26 cellular contexts compared by ENCODE assay signal in the genomic region with DNA sequence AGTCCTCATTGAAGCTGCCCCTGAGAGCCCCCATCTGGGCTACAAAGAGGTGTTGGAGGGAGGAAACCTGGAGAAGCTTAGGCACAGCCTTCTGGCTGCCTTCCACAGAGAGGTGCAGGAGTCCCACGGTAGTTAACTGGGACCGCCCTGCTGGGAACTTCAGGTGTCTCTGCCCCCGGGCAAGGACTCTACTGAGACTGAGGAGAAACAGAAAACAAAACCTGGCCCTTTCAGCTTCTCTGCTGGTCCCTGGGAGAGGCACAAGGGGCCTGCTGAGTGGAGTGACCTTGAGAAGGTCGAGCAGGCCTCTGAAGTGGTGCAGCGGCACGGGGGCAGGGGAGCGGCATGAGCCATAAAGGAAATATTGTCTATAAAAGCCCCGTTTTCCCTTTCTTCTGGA. TPM values are rescaled to one million over a fixed set of nuclear protein-coding genes. Genes with fewer than 3 reads are reported as not detected.
"Had no signal": no experiment of that assay in that cellular context is flagged by ENCODE, and none has a peak within 500 bp of the region (broad histone marks: within the 10 kb centered on the region; RNA-seq: fewer than 3 reads in every experiment).

No MANE protein-coding gene starts in this region.

- H3K9me3 ChIP-seq: body of pancreas, esophagus muscularis mucosa, gastrocnemius medialis, right lobe of liver, upper lobe of left lung, vagina had no signal

- DNase-seq: activated CD4-positive, alpha-beta T cell treated with anti-CD3 and anti-CD28 coated beads for 36 hours; activated CD4-positive, CD25-positive, alpha-beta regulatory T cell; activated CD8-positive, alpha-beta memory T cell treated with anti-CD3 and anti-CD28 coated beads, Interleukin-2, amount 10 ng/mL, durations not matched to agents 7 days and 5 days; activated CD8-positive, alpha-beta T cell treated with anti-CD3 and anti-CD28 coated beads, Interleukin-2, amount 10 ng/mL, durations not matched to agents 7 days and 5 days; activated naive CD4-positive, alpha-beta T cell; activated T-cell treated with anti-CD3 and anti-CD28 coated beads, Interleukin-2, amount 50 U/mL, for 48 hours; aorta; body of pancreas; cerebellar nuclear complex; gastrocnemius medialis; glutamatergic neuron; kidney; natural killer cell; posterior cingulate gyrus; right lobe of liver; stimulated activated CD4-positive, alpha-beta T cell treated with anti-CD3 and anti-CD28 coated beads, Interleukin-12 subunit alpha, Interleukin-12 subunit beta, amount 100 ng/mL, for 4 hours; stimulated activated CD4-positive, alpha-beta T cell treated with anti-CD3 and anti-CD28 coated beads, Interleukin-4, amount 100 ng/mL, for 1 hour; T-helper 9 cell; upper lobe of left lung had no signal

- H3K4me3 ChIP-seq: body of pancreas, coronary artery, esophagus muscularis mucosa, gastrocnemius medialis, right lobe of liver, upper lobe of left lung, vagina had no signal

- H3K9me3 Mint-ChIP-seq: activated naive CD4-positive, alpha-beta T cell treated with anti-CD3 and anti-CD28 coated beads, Interleukin-2, amount 50 U/mL, for 72 hours; stimulated activated naive CD8-positive, alpha-beta T cell treated with anti-CD3 and anti-CD28 coated beads, Interleukin-15, Interleukin-2, amounts not matched to agents 100 ng/mL and 50 ng/mL, for 24 hours; T-helper 1 cell treated with Interleukin-12 subunit alpha and Interleukin-12 subunit beta and Interleukin-4 antibody, amounts not matched to agents 30 μg/mL and 1 μg/mL, for 36 hours had no signal

- H3K27ac ChIP-seq: body of pancreas, coronary artery, esophagus muscularis mucosa, gastrocnemius medialis, right lobe of liver, upper lobe of left lung, vagina had no signal

- H3K4me1 Mint-ChIP-seq: activated CD4-positive, alpha-beta T cell treated with anti-CD3 and anti-CD28 coated beads for 36 hours; activated CD8-positive, alpha-beta memory T cell treated with anti-CD3 and anti-CD28 coated beads, Interleukin-2, amount 10 ng/mL, durations not matched to agents 7 days and 5 days; natural killer cell had no signal

- H3K36me3 Mint-ChIP-seq: activated CD8-positive, alpha-beta memory T cell treated with anti-CD3 and anti-CD28 coated beads, Interleukin-2, amount 10 ng/mL, durations not matched to agents 7 days and 5 days; activated naive CD4-positive, alpha-beta T cell treated with anti-CD3 and anti-CD28 coated beads, Interleukin-2, amount 50 U/mL, for 72 hours; natural killer cell had no signal

- H3K27me3 ChIP-seq: body of pancreas, gastrocnemius medialis, right lobe of liver, upper lobe of left lung, vagina had no signal

- H3K4me3 Mint-ChIP-seq: activated CD4-positive, alpha-beta T cell treated with anti-CD3 and anti-CD28 coated beads for 36 hours; activated CD8-positive, alpha-beta memory T cell treated with anti-CD3 and anti-CD28 coated beads, Interleukin-2, amount 10 ng/mL, durations not matched to agents 7 days and 5 days; activated CD8-positive, alpha-beta T cell treated with anti-CD3 and anti-CD28 coated beads, Interleukin-2, amount 10 ng/mL, durations not matched to agents 7 days and 5 days; natural killer cell; stimulated activated naive CD8-positive, alpha-beta T cell treated with anti-CD3 and anti-CD28 coated beads, Interleukin-15, Interleukin-2, amounts not matched to agents 100 ng/mL and 50 ng/mL, for 24 hours; T-helper 1 cell treated with Interleukin-12 subunit alpha and Interleukin-12 subunit beta and Interleukin-4 antibody, amounts not matched to agents 30 μg/mL and 1 μg/mL, for 36 hours had no signal

- H3K27ac Mint-ChIP-seq: activated CD4-positive, alpha-beta T cell treated with anti-CD3 and anti-CD28 coated beads for 36 hours; activated CD8-positive, alpha-beta memory T cell treated with anti-CD3 and anti-CD28 coated beads, Interleukin-2, amount 10 ng/mL, durations not matched to agents 7 days and 5 days; activated CD8-positive, alpha-beta T cell treated with anti-CD3 and anti-CD28 coated beads, Interleukin-2, amount 10 ng/mL, durations not matched to agents 7 days and 5 days; activated naive CD4-positive, alpha-beta T cell treated with anti-CD3 and anti-CD28 coated beads, Interleukin-2, amount 50 U/mL, for 72 hours; natural killer cell; stimulated activated naive CD8-positive, alpha-beta T cell treated with anti-CD3 and anti-CD28 coated beads, Interleukin-15, Interleukin-2, amounts not matched to agents 100 ng/mL and 50 ng/mL, for 24 hours; T-helper 1 cell treated with Interleukin-12 subunit alpha and Interleukin-12 subunit beta and Interleukin-4 antibody, amounts not matched to agents 30 μg/mL and 1 μg/mL, for 36 hours had no signal

- ATAC-seq: activated CD4-positive, alpha-beta T cell treated with anti-CD3 and anti-CD28 coated beads for 36 hours; activated CD8-positive, alpha-beta memory T cell treated with anti-CD3 and anti-CD28 coated beads, Interleukin-2, amount 10 ng/mL, durations not matched to agents 7 days and 5 days; activated CD8-positive, alpha-beta T cell treated with anti-CD3 and anti-CD28 coated beads, Interleukin-2, amount 10 ng/mL, durations not matched to agents 7 days and 5 days; activated naive CD4-positive, alpha-beta T cell treated with anti-CD3 and anti-CD28 coated beads, Interleukin-2, amount 50 U/mL, for 72 hours; body of pancreas; gastrocnemius medialis; natural killer cell; right lobe of liver had no signal

- FAIRE-seq: kidney had no signal

- H3K4me1 ChIP-seq: body of pancreas, esophagus muscularis mucosa, gastrocnemius medialis, right lobe of liver, upper lobe of left lung, vagina had no signal

- H3K27me3 Mint-ChIP-seq: activated CD4-positive, alpha-beta T cell treated with anti-CD3 and anti-CD28 coated beads for 36 hours; activated CD8-positive, alpha-beta memory T cell treated with anti-CD3 and anti-CD28 coated beads, Interleukin-2, amount 10 ng/mL, durations not matched to agents 7 days and 5 days; stimulated activated naive CD8-positive, alpha-beta T cell treated with anti-CD3 and anti-CD28 coated beads, Interleukin-15, Interleukin-2, amounts not matched to agents 100 ng/mL and 50 ng/mL, for 24 hours had no signal

- H3K36me3 ChIP-seq: esophagus muscularis mucosa, gastrocnemius medialis, right lobe of liver, upper lobe of left lung, vagina had no signal

RNA-seq across cellular contexts. Expression of gene NTM, which starts 38.9 kb away (rescaled TPM):
- total RNA-seq: activated CD4-positive, alpha-beta T cell treated with anti-CD3 and anti-CD28 coated beads for 36 hours; activated CD8-positive, alpha-beta memory T cell treated with anti-CD3 and anti-CD28 coated beads, Interleukin-2, amount 10 ng/mL, durations not matched to agents 7 days and 5 days; activated CD8-positive, alpha-beta T cell treated with anti-CD3 and anti-CD28 coated beads, Interleukin-2, amount 10 ng/mL, durations not matched to agents 7 days and 5 days; activated naive CD4-positive, alpha-beta T cell treated with anti-CD3 and anti-CD28 coated beads, Interleukin-2, amount 50 U/mL, for 72 hours; mononuclear cell; natural killer cell had no signal
